In genomic region chr6:87623248-87623647, GRCh38 we compare ENCODE assay signal across 18 cellular contexts. TPM values are rescaled to one million over a fixed set of nuclear protein-coding genes. Genes with fewer than 3 reads are reported as not detected.
DNase-seq lines count a peak whose midpoint lies in the region; TF ChIP-seq lines count a peak whose summit lies in the region.
"Had no signal": no experiment of that assay in that cellular context is flagged by ENCODE, and none has a peak within 500 bp of the region (broad histone marks: within the 10 kb centered on the region; RNA-seq: fewer than 3 reads in every experiment).

No MANE protein-coding gene starts in this region.

- peak overlapping the region; percentile 57 to 78 for H3K27ac ChIP-seq in ascending aorta
- no peak overlapping the region for H3K27ac ChIP-seq in CD4-positive, alpha-beta memory T cell (ENCODE audit: low read depth, low read length)
- H3K27ac ChIP-seq: sigmoid colon had no signal

- POLR2A ChIA-PET in CD4-positive, alpha-beta memory T cell (lab: Charles Lee; ENCODE audit: partially characterized antibody): no interaction called here

- H3K27me3 ChIP-seq in ascending aorta: no peaks in the 10 kb centered on the region
- no peaks in the 10 kb centered on the region for H3K27me3 ChIP-seq in CD4-positive, alpha-beta memory T cell (ENCODE audit: insufficient read depth, low read length)
- H3K27me3 ChIP-seq: sigmoid colon had no signal

- no peaks in the 10 kb centered on the region for H3K27me3 Mint-ChIP-seq in T-helper 1 cell treated with Interleukin-12 subunit alpha and Interleukin-12 subunit beta and Interleukin-4 antibody, amounts not matched to agents 30 μg/mL and 1 μg/mL, for 36 hours (ENCODE audit: low read depth)
- no peaks in the 10 kb centered on the region for H3K27me3 Mint-ChIP-seq in CD4-positive, alpha-beta memory T cell
- H3K27me3 Mint-ChIP-seq: CD8-positive, alpha-beta memory T cell had no signal

- H3K4me1 Mint-ChIP-seq in T-helper 1 cell treated with Interleukin-12 subunit alpha and Interleukin-12 subunit beta and Interleukin-4 antibody, amounts not matched to agents 30 μg/mL and 1 μg/mL, for 36 hours (ENCODE audit: low read depth): peaks cover 8% of the 10 kb centered on the region
- H3K4me1 Mint-ChIP-seq in CD4-positive, alpha-beta memory T cell: peaks cover 0 to 6% (median 3%) of the 10 kb centered on the region in 4 donors
- H3K4me1 Mint-ChIP-seq: CD8-positive, alpha-beta memory T cell; WTC11 had no signal

- H3K4me3 ChIP-seq in ascending aorta: no peak overlapping the region
- no peak overlapping the region for H3K4me3 ChIP-seq in fibroblast of villous mesenchyme (ENCODE audit: low read depth, low read length)
- H3K4me3 ChIP-seq in retinal pigment epithelial cell (ENCODE audit: low read length): no peak overlapping the region
- H3K4me3 ChIP-seq in CD4-positive, alpha-beta memory T cell (ENCODE audit: low read length in 2 of 2): no peak overlapping the region
- H3K4me3 ChIP-seq: sigmoid colon had no signal

- CTCF ChIA-PET in CD4-positive, alpha-beta memory T cell (lab: Charles Lee; ENCODE audit: partially characterized antibody): no interaction called here

- H3K4me3 Mint-ChIP-seq in T-helper 1 cell treated with Interleukin-12 subunit alpha and Interleukin-12 subunit beta and Interleukin-4 antibody, amounts not matched to agents 30 μg/mL and 1 μg/mL, for 36 hours: no peak overlapping the region
- no peak overlapping the region for H3K4me3 Mint-ChIP-seq in CD4-positive, alpha-beta memory T cell
- H3K4me3 Mint-ChIP-seq: CD8-positive, alpha-beta memory T cell; neural crest cell; WTC11 had no signal

- H3K9me3 Mint-ChIP-seq in T-helper 1 cell treated with Interleukin-12 subunit alpha and Interleukin-12 subunit beta and Interleukin-4 antibody, amounts not matched to agents 30 μg/mL and 1 μg/mL, for 36 hours: no peaks in the 10 kb centered on the region
- H3K9me3 Mint-ChIP-seq in CD4-positive, alpha-beta memory T cell: peaks cover 0 to 2% (median 0%) of the 10 kb centered on the region in 8 donors
- H3K9me3 Mint-ChIP-seq: CD8-positive, alpha-beta memory T cell; neural crest cell; WTC11 had no signal

- peak overlapping the region; percentile 50 for H3K27ac Mint-ChIP-seq in T-helper 1 cell treated with Interleukin-12 subunit alpha and Interleukin-12 subunit beta and Interleukin-4 antibody, amounts not matched to agents 30 μg/mL and 1 μg/mL, for 36 hours
- H3K27ac Mint-ChIP-seq in CD4-positive, alpha-beta memory T cell: no peak overlapping the region
- H3K27ac Mint-ChIP-seq: CD8-positive, alpha-beta memory T cell; WTC11 had no signal

- H3K36me3 ChIP-seq in ascending aorta: no peaks in the 10 kb centered on the region
- no peaks in the 10 kb centered on the region for H3K36me3 ChIP-seq in CD4-positive, alpha-beta memory T cell (ENCODE audit: insufficient read depth, low read length)

- intact Hi-C loops in ascending aorta (cut with DNase I): no loop called here
- intact Hi-C loops in CD4-positive, alpha-beta memory T cell (cut with micrococcal nuclease): no loop called here

- TF ChIP-seq CTCF in ascending aorta (IDR thresholded peaks at IDR 0.05) (no peak), fibroblast of villous mesenchyme (IDR thresholded peaks at IDR 0.05; ENCODE audit: insufficient read depth, low read depth, low read length) (no peak), retinal pigment epithelial cell (conservative IDR thresholded peaks at IDR 0.05; ENCODE audit: low read depth, low read length) (no peak)

- DNase-seq in T-helper 1 cell (no peak), ascending aorta (ENCODE audit: low spot score in 2 of 2) (no peak), fibroblast of villous mesenchyme (ENCODE audit: low read depth) (peak; percentile 72), retinal pigment epithelial cell (ENCODE audit: low read depth) (peak; percentile 77), foreskin melanocyte (no peak)
- no peak for DNase-seq in CD4-positive, alpha-beta memory T cell
- no peak for DNase-seq in central memory CD4-positive, alpha-beta T cell
- DNase-seq: 8988T; activated effector memory CD4-positive, alpha-beta T cell treated with anti-CD3 and anti-CD28 coated beads, Interleukin-2, amount 50 U/mL, for 16 hours; CD8-positive, alpha-beta memory T cell; H7; NCI-H2029 treated with DMSO at 0.1 percent for 48 hours; NCI-H526 treated with DMSO at 0.1 percent for 48 hours; sigmoid colon; stimulated activated CD4-positive, alpha-beta T cell treated with anti-CD3 and anti-CD28 coated beads, Interleukin-4, amount 100 ng/mL, for 24 hours had no signal

- H3K36me3 Mint-ChIP-seq in T-helper 1 cell treated with Interleukin-12 subunit alpha and Interleukin-12 subunit beta and Interleukin-4 antibody, amounts not matched to agents 30 μg/mL and 1 μg/mL, for 36 hours (ENCODE audit: low read depth): peaks cover 41% of the 10 kb centered on the region
- peaks cover 39 to 54% of the 10 kb centered on the region in 2 donors for H3K36me3 Mint-ChIP-seq in CD4-positive, alpha-beta memory T cell

- H3K4me1 ChIP-seq in ascending aorta: no peaks in the 10 kb centered on the region
- no peaks in the 10 kb centered on the region for H3K4me1 ChIP-seq in CD4-positive, alpha-beta memory T cell (ENCODE audit: insufficient read depth, low read length)
- H3K4me1 ChIP-seq: sigmoid colon had no signal

- H3K9me3 ChIP-seq in ascending aorta: no peaks in the 10 kb centered on the region
- no peaks in the 10 kb centered on the region for H3K9me3 ChIP-seq in CD4-positive, alpha-beta memory T cell (ENCODE audit: control insufficient read depth in 1 of 2, low read length in 2 of 2)
- H3K9me3 ChIP-seq: sigmoid colon had no signal

RNA-seq across cellular contexts. Expression of gene ORC3, which starts 33.3 kb away (rescaled TPM):
- 12.9 TPM for total RNA-seq in ascending aorta
- 25.4 and 32.0 TPM in 2 replicates for total RNA-seq in fibroblast of villous mesenchyme
- total RNA-seq in CD4-positive, alpha-beta memory T cell: 10 to 100 TPM; 30.4 to 30.7 TPM
- 10 to 100 TPM; 37.6 to 41.9 TPM for polyA plus RNA-seq in CD4-positive, alpha-beta memory T cell

RNA-seq across cellular contexts. Expression of gene RARS2, which starts 33.5 kb away (rescaled TPM):
- total RNA-seq in ascending aorta (1.7 TPM), fibroblast of villous mesenchyme (42.5 and 51.8 TPM in 2 replicates)
- 10 to 100 TPM; 38.8 to 39.3 TPM for total RNA-seq in CD4-positive, alpha-beta memory T cell
- polyA plus RNA-seq in CD4-positive, alpha-beta memory T cell: 10 to 100 TPM; 34.7 to 38.4 TPM

Comparison
In these comparisons a context has a peak if more than half of its experiments do, and no peak if none do; other contexts are left out.
1. DNase-seq: peak in fibroblast of villous mesenchyme (single experiment) and retinal pigment epithelial cell (single experiment); none in T-helper 1 cell (0 of 5), ascending aorta (0 of 2), foreskin melanocyte (single experiment), CD4-positive, alpha-beta memory T cell (0 of 5) and central memory CD4-positive, alpha-beta T cell (single experiment).
2. RNA of gene RARS2, which starts 33.5 kb away (total RNA-seq): 42.5 to 51.8 TPM in fibroblast of villous mesenchyme and 38.8 to 39.3 TPM in CD4-positive, alpha-beta memory T cell; 1.7 TPM in ascending aorta (single experiment); every median in the first group is over 10 times any median in the second.